In genomic region chr5:102731704-102732103, GRCh38 we compare ENCODE assay signal across 32 cellular contexts.
"Had no signal": no experiment of that assay in that cellular context is flagged by ENCODE, and none has a peak within 500 bp of the region (broad histone marks: within the 10 kb centered on the region; RNA-seq: fewer than 3 reads in every experiment).

No MANE protein-coding gene starts in this region.

- H3K4me1 ChIP-seq: Peyer's patch, SJSA1 had no signal

- FAIRE-seq: astrocyte had no signal

- H3K27me3 ChIP-seq: MG63, Peyer's patch, SJSA1 had no signal

- H3K36me3 Mint-ChIP-seq: activated CD8-positive, alpha-beta memory T cell treated with anti-CD3 and anti-CD28 coated beads, Interleukin-2, amount 10 ng/mL, durations not matched to agents 7 days and 5 days; activated naive CD4-positive, alpha-beta T cell treated with anti-CD3 and anti-CD28 coated beads, Interleukin-2, amount 50 U/mL, for 72 hours; brain; WTC11 had no signal

- H3K4me1 Mint-ChIP-seq: activated CD8-positive, alpha-beta memory T cell treated with anti-CD3 and anti-CD28 coated beads, Interleukin-2, amount 10 ng/mL, durations not matched to agents 7 days and 5 days; activated naive CD8-positive, alpha-beta T cell treated with anti-CD3 and anti-CD28 coated beads, Interleukin-2, amount 50 U/mL, for 24 hours; central memory CD8-positive, alpha-beta T cell; T-helper 17 cell; WTC11 had no signal

- H3K9me3 ChIP-seq: MG63, Peyer's patch, SJSA1 had no signal

- ATAC-seq: activated CD8-positive, alpha-beta memory T cell treated with anti-CD3 and anti-CD28 coated beads, Interleukin-2, amount 10 ng/mL, durations not matched to agents 7 days and 5 days; activated naive CD4-positive, alpha-beta T cell treated with anti-CD3 and anti-CD28 coated beads, Interleukin-2, amount 50 U/mL, for 72 hours; activated naive CD8-positive, alpha-beta T cell treated with anti-CD3 and anti-CD28 coated beads, Interleukin-2, amount 50 U/mL, for 24 hours; T-helper 17 cell; WTC11 had no signal

- H3K27ac ChIP-seq: Peyer's patch, SJSA1 had no signal

- DNase-seq: activated CD4-positive, alpha-beta T cell treated with anti-CD3 and anti-CD28 coated beads for 48 hours; activated CD4-positive, alpha-beta T cell treated with anti-CD3 and anti-CD28 coated beads, Interleukin-2, amount 50 U/mL, for 4 hours; activated CD4-positive, CD25-positive, alpha-beta regulatory T cell treated with anti-CD3 and anti-CD28 coated beads, Interleukin-2, amount 50 U/mL, for 72 hours; activated CD8-positive, alpha-beta memory T cell treated with anti-CD3 and anti-CD28 coated beads, Interleukin-2, amount 10 ng/mL, durations not matched to agents 7 days and 5 days; activated effector memory CD4-positive, alpha-beta T cell treated with Interleukin-2 at 50 U/mL for 16 hours; activated naive CD4-positive, alpha-beta T cell treated with Interleukin-2 at 50 U/mL for 16 hours; activated naive CD8-positive, alpha-beta T cell treated with anti-CD3 and anti-CD28 coated beads, Interleukin-2, amount 50 U/mL, for 24 hours; activated T-cell treated with anti-CD3 and anti-CD28 coated beads, Interleukin-2, amount 50 U/mL, for 24 hours; amygdala; MG63; MV-4-11; NCI-H1092 treated with DMSO at 0.1 percent for 48 hours; NCI-H1417 treated with DMSO at 0.1 percent for 48 hours; NCI-H1694; NCI-H2029; NCI-H2107; NCI-H2171 treated with DMSO at 0.1 percent for 48 hours; NCI-H345; NCI-H510A; NCI-H526 treated with DMSO at 0.1 percent for 48 hours; NCI-H82; Peyer's patch; SHP77; T-helper 17 cell; T-helper 9 cell had no signal

- H3K36me3 ChIP-seq: MG63, Peyer's patch, SJSA1 had no signal

- H3K4me3 ChIP-seq: MG63, Peyer's patch, SJSA1 had no signal

- H3K4me3 Mint-ChIP-seq: activated CD8-positive, alpha-beta memory T cell treated with anti-CD3 and anti-CD28 coated beads, Interleukin-2, amount 10 ng/mL, durations not matched to agents 7 days and 5 days; activated naive CD8-positive, alpha-beta T cell treated with anti-CD3 and anti-CD28 coated beads, Interleukin-2, amount 50 U/mL, for 24 hours; activated T-cell treated with anti-CD3 and anti-CD28 coated beads, Interleukin-2, amount 50 U/mL, for 24 hours; activated T-helper 1 cell treated with anti-CD3 and anti-CD28 coated beads, Interleukin-12 subunit alpha, Interleukin-12 subunit beta, Interleukin-2, Interleukin-4 antibody, amounts not matched to agents 30 ng/mL and 10 ng/mL and 1 ng/mL, durations not matched to agents 14 hours and 24 hours and 36 hours; brain; central memory CD8-positive, alpha-beta T cell; T-helper 17 cell; WTC11 had no signal

- H3K9me3 Mint-ChIP-seq: activated naive CD4-positive, alpha-beta T cell treated with anti-CD3 and anti-CD28 coated beads, Interleukin-2, amount 50 U/mL, for 72 hours; activated naive CD8-positive, alpha-beta T cell treated with anti-CD3 and anti-CD28 coated beads, Interleukin-2, amount 50 U/mL, for 24 hours; activated T-cell treated with anti-CD3 and anti-CD28 coated beads, Interleukin-2, amount 50 U/mL, for 24 hours; activated T-helper 1 cell treated with anti-CD3 and anti-CD28 coated beads, Interleukin-12 subunit alpha, Interleukin-12 subunit beta, Interleukin-2, Interleukin-4 antibody, amounts not matched to agents 30 ng/mL and 10 ng/mL and 1 ng/mL, durations not matched to agents 14 hours and 24 hours and 36 hours; central memory CD8-positive, alpha-beta T cell had no signal

- H3K27me3 Mint-ChIP-seq: brain had no signal

- H3K27ac Mint-ChIP-seq: activated CD8-positive, alpha-beta memory T cell treated with anti-CD3 and anti-CD28 coated beads, Interleukin-2, amount 10 ng/mL, durations not matched to agents 7 days and 5 days; activated naive CD4-positive, alpha-beta T cell treated with anti-CD3 and anti-CD28 coated beads, Interleukin-2, amount 50 U/mL, for 72 hours; activated naive CD8-positive, alpha-beta T cell treated with anti-CD3 and anti-CD28 coated beads, Interleukin-2, amount 50 U/mL, for 24 hours; activated T-cell treated with anti-CD3 and anti-CD28 coated beads, Interleukin-2, amount 50 U/mL, for 24 hours; activated T-helper 1 cell treated with anti-CD3 and anti-CD28 coated beads, Interleukin-12 subunit alpha, Interleukin-12 subunit beta, Interleukin-2, Interleukin-4 antibody, amounts not matched to agents 30 ng/mL and 10 ng/mL and 1 ng/mL, durations not matched to agents 14 hours and 24 hours and 36 hours; brain; T-helper 17 cell; WTC11 had no signal
